8 cellular contexts compared by ENCODE assay signal in the genomic region with DNA sequence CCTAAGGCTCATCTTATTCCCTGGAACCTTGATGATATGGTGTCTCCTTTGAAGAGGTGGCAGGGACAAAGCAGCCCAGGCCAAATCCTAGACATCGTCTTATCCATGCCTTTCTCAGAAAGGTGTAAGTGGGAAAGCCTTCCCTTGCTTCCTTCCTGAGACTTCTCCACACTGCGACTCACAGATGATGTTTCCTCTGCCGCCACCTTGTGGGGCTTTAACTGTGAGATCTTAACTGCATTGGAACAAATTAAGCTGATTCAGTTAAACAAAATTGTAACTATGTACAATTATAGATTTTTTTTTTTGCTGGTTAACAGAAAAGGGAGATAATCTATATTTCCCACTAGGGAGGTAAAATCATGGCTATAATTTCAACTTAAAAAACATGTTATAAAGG. TPM values are rescaled to one million over a fixed set of nuclear protein-coding genes. Genes with fewer than 3 reads are reported as not detected.
DNase-seq lines count a peak whose midpoint lies in the region; ATAC-seq and TF ChIP-seq lines count a peak whose summit lies in the region.

No MANE protein-coding gene starts in this region.

- H3K4me1 ChIP-seq in DND-41 (ENCODE audit: insufficient read depth, low read length) (no peaks in the 10 kb centered on the region), hepatocyte (ENCODE audit: insufficient read depth) (no peaks in the 10 kb centered on the region)

- no peaks in the 10 kb centered on the region for H3K79me2 ChIP-seq in DND-41 (ENCODE audit: insufficient read depth, low read length)
- no peaks in the 10 kb centered on the region for H3K79me2 ChIP-seq in SU-DHL-6 (ENCODE audit: insufficient read depth, low read length)
- no peaks in the 10 kb centered on the region for H3K79me2 ChIP-seq in hepatocyte

- H4K20me1 ChIP-seq in DND-41 (ENCODE audit: insufficient read depth, low read length) (no peaks in the 10 kb centered on the region), SU-DHL-6 (ENCODE audit: low read depth, low read length) (no peaks in the 10 kb centered on the region), hepatocyte (ENCODE audit: insufficient read depth, poor library complexity, severe bottlenecking) (no peaks in the 10 kb centered on the region)

- H3K9ac ChIP-seq in DND-41 (ENCODE audit: low read depth, low read length) (no peak overlapping the region), SU-DHL-6 (ENCODE audit: low read length) (no peak overlapping the region)

- H3K27me3 ChIP-seq in DND-41 (ENCODE audit: insufficient read depth, low read length, poor library complexity) = peaks cover 2% of the 10 kb centered on the region
- no peaks in the 10 kb centered on the region for H3K27me3 ChIP-seq in SU-DHL-6 (ENCODE audit: low read length)
- no peaks in the 10 kb centered on the region for H3K27me3 ChIP-seq in hepatocyte

- no peaks in the 10 kb centered on the region for H3K9me2 ChIP-seq in SU-DHL-6 (replicated peaks; ENCODE audit: insufficient read depth, low read length)
- H3K9me2 ChIP-seq in hepatocyte (replicated peaks; ENCODE audit: insufficient read depth) = no peaks in the 10 kb centered on the region

- peak; percentile 88 for ATAC-seq in DND-41 (ENCODE audit: insufficient read depth, low read depth)
- peak; percentile 64 for ATAC-seq in GM19023 (IDR thresholded peaks at IDR 0.05; ENCODE audit: unreplicated experiment)
- peak; percentile 73 for ATAC-seq in HG03342 (IDR thresholded peaks at IDR 0.05; ENCODE audit: unreplicated experiment)
- no peak for ATAC-seq in omental fat pad (ENCODE audit: low FRiP score)
- ATAC-seq in HG03097 (IDR thresholded peaks at IDR 0.05; ENCODE audit: low FRiP score, unreplicated experiment) = no peak

- H3K9me3 ChIP-seq in DND-41 (ENCODE audit: insufficient read depth, low read length, severe bottlenecking) (no peaks in the 10 kb centered on the region), SU-DHL-6 (ENCODE audit: insufficient read depth, low read length) (no peaks in the 10 kb centered on the region), hepatocyte (ENCODE audit: low read depth) (no peaks in the 10 kb centered on the region)

- H3K27ac ChIP-seq in DND-41 (ENCODE audit: low read length) (no peak overlapping the region), SU-DHL-6 (ENCODE audit: low read depth, low read length) (no peak overlapping the region), hepatocyte (no peak overlapping the region)

- no peaks in the 10 kb centered on the region for H3K36me3 ChIP-seq in DND-41 (ENCODE audit: insufficient read depth, low read length)
- no peaks in the 10 kb centered on the region for H3K36me3 ChIP-seq in SU-DHL-6 (ENCODE audit: low read length)
- H3K36me3 ChIP-seq in hepatocyte (replicated peaks; ENCODE audit: insufficient read depth, low read depth) = no peaks in the 10 kb centered on the region

- WGBS in hepatocyte (ENCODE audit: low lambda C conversion rate, missing lambda C conversion rate) = 20% methylated on average over 3 of the region's 3 CpGs

- H3F3A ChIP-seq in SU-DHL-6 (ENCODE audit: insufficient read depth) = no peaks in the 10 kb centered on the region

- DNase-seq in DND-41 (peak; percentile 31), hepatocyte (ENCODE audit: low spot score) (peak; percentile 58), omental fat pad (ENCODE audit: low spot score) (no peak), NCI-H2081 treated with DMSO at 0.1 percent for 48 hours (lab: John Stamatoyannopoulos, UW) (no peak)

- H3K4me2 ChIP-seq in DND-41 (ENCODE audit: insufficient read depth, low read length) (no peak overlapping the region), SU-DHL-6 (ENCODE audit: low read depth, low read length, poor library complexity, severe bottlenecking) (no peak overlapping the region), hepatocyte (no peak overlapping the region)

- H2AFZ ChIP-seq in DND-41 (ENCODE audit: low read depth, low read length) (no peak overlapping the region), SU-DHL-6 (ENCODE audit: low read depth, low read length, severe bottlenecking) (no peak overlapping the region), hepatocyte (no peak overlapping the region)

- H3K4me3 ChIP-seq in DND-41 (ENCODE audit: low read depth in 1 of 2, low read length in 2 of 2) (no peak overlapping the region), SU-DHL-6 (ENCODE audit: insufficient read depth, low read length, poor library complexity, severe bottlenecking) (no peak overlapping the region), hepatocyte (no peak overlapping the region)

- TF ChIP-seq CTCF in DND-41 (IDR thresholded peaks at IDR 0.05; ENCODE audit: borderline replicate concordance, extremely low read depth, low read length, poor library complexity, severe bottlenecking) (peak; percentile 70), SU-DHL-6 (IDR thresholded peaks at IDR 0.05; ENCODE audit: insufficient read depth, low read length, poor library complexity, severe bottlenecking) (peak; percentile 29), hepatocyte (IDR thresholded peaks at IDR 0.05; ENCODE audit: poor library complexity) (peak; percentile 52), omental fat pad (IDR thresholded peaks at IDR 0.05) (no peak)

RNA-seq across cellular contexts. Expression of a gene that starts 10.0 kb away (rescaled TPM):
- total RNA-seq in hepatocyte = 33.2 and 43.2 TPM in 2 replicates
- polyA plus RNA-seq in hepatocyte = 29.2 and 30.3 TPM in 2 replicates
- total RNA-seq in omental fat pad = 10 to 100 TPM; 32.4 to 55.6 (median 46.7) TPM

RNA-seq across cellular contexts. Expression of a gene that starts 15.5 kb away (rescaled TPM):
- total RNA-seq in hepatocyte = 6.2 and 10.1 TPM in 2 replicates
- polyA plus RNA-seq in hepatocyte = 1.7 and 7.1 TPM in 2 replicates
- 10 to 100 TPM in 3 of 4 donors, 1 to 10 TPM in 1; 7.5 to 36.9 (median 11.4) TPM for total RNA-seq in omental fat pad

Comparison
In these comparisons a context has a peak if more than half of its experiments do, and no peak if none do; other contexts are left out.
1. ATAC-seq: peak in DND-41 (single experiment), GM19023 (single experiment) and HG03342 (single experiment); none in omental fat pad (single experiment) and HG03097 (single experiment).
2. DNase-seq: peak in DND-41 (single experiment) and hepatocyte (single experiment); none in omental fat pad (single experiment) and NCI-H2081 treated with DMSO at 0.1 percent for 48 hours (single experiment).
3. CTCF ChIP-seq: peak in DND-41 (single experiment), SU-DHL-6 (single experiment) and hepatocyte (single experiment); none in omental fat pad (0 of 3).